Comparison of ENCODE assay signal across 8 cellular contexts in the genomic region with DNA sequence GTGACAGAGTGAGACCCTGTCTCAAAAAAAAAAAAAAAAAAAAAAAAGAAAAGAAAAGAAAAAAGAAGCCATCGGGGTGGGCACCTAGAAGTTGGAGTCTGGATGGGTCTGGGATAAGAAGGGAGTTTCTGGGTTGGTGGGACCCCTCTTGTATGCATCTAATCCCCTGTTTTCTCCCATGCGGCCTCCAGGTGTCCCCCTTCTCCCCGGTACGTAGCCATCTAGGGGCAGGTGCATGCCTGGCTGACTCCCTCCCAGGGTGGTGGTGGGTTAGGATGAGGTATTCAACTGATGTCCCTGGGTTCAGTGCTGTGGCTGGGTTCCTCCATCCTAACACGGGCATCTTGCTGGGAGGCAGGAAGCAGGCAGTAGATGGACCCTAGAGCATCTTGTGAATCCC. TPM values are rescaled to one million over a fixed set of nuclear protein-coding genes. Genes with fewer than 3 reads are reported as not detected.
DNase-seq lines count a peak whose midpoint lies in the region; ATAC-seq, FAIRE-seq and TF ChIP-seq lines count a peak whose summit lies in the region.

No MANE protein-coding gene starts in this region.

- peak in 4 of 7 experiments; percentile 62 to 70 (median 69) for DNase-seq in CD8-positive, alpha-beta T cell
- DNase-seq in HFFc6 = no peak
- DNase-seq in endothelial cell of umbilical vein (ENCODE audit: low read depth, low spot score) = no peak
- DNase-seq in SIG-M5 (lab: John Stamatoyannopoulos, UW) = no peak

- H3F3A ChIP-seq in SU-DHL-6 (ENCODE audit: insufficient read depth) = peaks cover 11% of the 10 kb centered on the region; the same call in 1 of the 2 replicates

- H3K9me2 ChIP-seq in SU-DHL-6 (replicated peaks; ENCODE audit: insufficient read depth, low read length) = no peaks in the 10 kb centered on the region

- peaks cover 78% of the 10 kb centered on the region for H3K36me3 Mint-ChIP-seq in CD8-positive, alpha-beta T cell
- H3K36me3 Mint-ChIP-seq in HFFc6 (ENCODE audit: low read depth) = no peaks in the 10 kb centered on the region
- H3K36me3 Mint-ChIP-seq in stimulated activated naive CD8-positive, alpha-beta T cell treated with anti-CD3 and anti-CD28 coated beads, Interleukin-15, Interleukin-2, amounts not matched to agents 100 ng/mL and 50 ng/mL, for 24 hours (ENCODE audit: low read depth) = peaks cover 67% of the 10 kb centered on the region

- no peak overlapping the region for H3K4me3 Mint-ChIP-seq in CD8-positive, alpha-beta T cell
- H3K4me3 Mint-ChIP-seq in HFFc6 = no peak overlapping the region
- peak overlapping the region; percentile 57 for H3K4me3 Mint-ChIP-seq in stimulated activated naive CD8-positive, alpha-beta T cell treated with anti-CD3 and anti-CD28 coated beads, Interleukin-15, Interleukin-2, amounts not matched to agents 100 ng/mL and 50 ng/mL, for 24 hours

- H3K27me3 ChIP-seq in CD8-positive, alpha-beta T cell (ENCODE audit: insufficient read depth, low read length) = no peaks in the 10 kb centered on the region
- H3K27me3 ChIP-seq in SU-DHL-6 (ENCODE audit: low read length) (no peaks in the 10 kb centered on the region), endothelial cell of umbilical vein (ENCODE audit: control insufficient read depth in 2 of 2, insufficient read depth in 2 of 2, low read length in 2 of 2) (no peaks in the 10 kb centered on the region)

- no peak for TF ChIP-seq POLR2A in endothelial cell of umbilical vein (IDR thresholded peaks at IDR 0.05; ENCODE audit: low read depth, low read length)

- no TSS peak for BruUV-seq in endothelial cell of umbilical vein (replicated peaks; lab: Mats Ljungman, UMichigan)

- H3K27me3 Mint-ChIP-seq in CD8-positive, alpha-beta T cell (ENCODE audit: low read depth) = no peaks in the 10 kb centered on the region
- peaks cover 10% of the 10 kb centered on the region for H3K27me3 Mint-ChIP-seq in HFFc6 (ENCODE audit: insufficient read depth)
- no peaks in the 10 kb centered on the region for H3K27me3 Mint-ChIP-seq in stimulated activated naive CD8-positive, alpha-beta T cell treated with anti-CD3 and anti-CD28 coated beads, Interleukin-15, Interleukin-2, amounts not matched to agents 100 ng/mL and 50 ng/mL, for 24 hours

- no peaks in the 10 kb centered on the region for H3K9me1 ChIP-seq in endothelial cell of umbilical vein (replicated peaks; ENCODE audit: control insufficient read depth, extremely low read depth, insufficient read depth, low read length)

- intact Hi-C loops in CD8-positive, alpha-beta T cell (cut with DNase I, micrococcal nuclease) = loop anchor here (1.0 to 2.0 kb wide), 6 partner anchors 8 to 151 kb away; no protein-coding TSS in a partner anchor
- intact Hi-C loops in endothelial cell of umbilical vein (cut with micrococcal nuclease) = loop anchor here (1.0 kb wide), 3 partner anchors 15 to 151 kb away; partner anchors contain the start of gene ACBD4

- no peaks in the 10 kb centered on the region for H3K9me3 Mint-ChIP-seq in CD8-positive, alpha-beta T cell
- H3K9me3 Mint-ChIP-seq in HFFc6 = no peaks in the 10 kb centered on the region
- H3K9me3 Mint-ChIP-seq in stimulated activated naive CD8-positive, alpha-beta T cell treated with anti-CD3 and anti-CD28 coated beads, Interleukin-15, Interleukin-2, amounts not matched to agents 100 ng/mL and 50 ng/mL, for 24 hours = no peaks in the 10 kb centered on the region

- peaks cover 61% of the 10 kb centered on the region for H3K4me1 Mint-ChIP-seq in CD8-positive, alpha-beta T cell (ENCODE audit: low read depth)
- H3K4me1 Mint-ChIP-seq in HFFc6 (ENCODE audit: low read depth) = peaks cover 14% of the 10 kb centered on the region; the same call in 1 of the 2 replicates
- H3K4me1 Mint-ChIP-seq in stimulated activated naive CD8-positive, alpha-beta T cell treated with anti-CD3 and anti-CD28 coated beads, Interleukin-15, Interleukin-2, amounts not matched to agents 100 ng/mL and 50 ng/mL, for 24 hours (ENCODE audit: low read depth) = peaks cover 82% of the 10 kb centered on the region

- H4K20me1 ChIP-seq in SU-DHL-6 (ENCODE audit: low read depth, low read length) (no peaks in the 10 kb centered on the region), endothelial cell of umbilical vein (replicated peaks; ENCODE audit: control insufficient read depth, extremely low read depth, insufficient read depth, low read length) (no peaks in the 10 kb centered on the region)

- no peak overlapping the region for H2AFZ ChIP-seq in SU-DHL-6 (ENCODE audit: low read depth, low read length, severe bottlenecking)
- no peak overlapping the region for H2AFZ ChIP-seq in endothelial cell of umbilical vein (ENCODE audit: low read depth, low read length)

- peak overlapping the region; percentile 66 for H3K27ac Mint-ChIP-seq in CD8-positive, alpha-beta T cell
- H3K27ac Mint-ChIP-seq in HFFc6 = no peak overlapping the region
- H3K27ac Mint-ChIP-seq in stimulated activated naive CD8-positive, alpha-beta T cell treated with anti-CD3 and anti-CD28 coated beads, Interleukin-15, Interleukin-2, amounts not matched to agents 100 ng/mL and 50 ng/mL, for 24 hours = peak overlapping the region; percentile 98

- TF ChIP-seq CTCF in CD8-positive, alpha-beta T cell (IDR thresholded peaks at IDR 0.05) = peak; percentile 48
- TF ChIP-seq CTCF in HFFc6 (IDR thresholded peaks at IDR 0.05) = peak; percentile 28; the same call in 1 of the 2 replicates
- peak; percentile 42 for TF ChIP-seq CTCF in SU-DHL-6 (IDR thresholded peaks at IDR 0.05; ENCODE audit: insufficient read depth, low read length, poor library complexity, severe bottlenecking)
- peak; percentile 6 to 28 for TF ChIP-seq CTCF in endothelial cell of umbilical vein (IDR thresholded peaks at IDR 0.05; ENCODE audit: extremely low read depth in 1 of 2, insufficient read depth in 1 of 2, low read depth in 1 of 2, low read length in 2 of 2)

- POLR2A ChIA-PET in CD8-positive, alpha-beta T cell (lab: Charles Lee) = interaction anchor here (1.2 to 7.3 kb wide), 4 partner anchors 8 to 86 kb away, joined by 4 to 47 read pairs (median 14); partner anchors contain the start of gene FMNL1
- POLR2A ChIA-PET in endothelial cell of umbilical vein (lab: Charles Lee) = no interaction called here

- dilution Hi-C loops in endothelial cell of umbilical vein (cut with MboI; ENCODE audit: extremely low pct_ligation_motif_present, low sequenced_read_pairs) = no loop called here

- no peak for FAIRE-seq in endothelial cell of umbilical vein (lab: Jason Lieb, UNC)

- H3K27ac ChIP-seq in CD8-positive, alpha-beta T cell (ENCODE audit: low read depth, low read length) = no peak overlapping the region
- H3K27ac ChIP-seq in SU-DHL-6 (ENCODE audit: low read depth, low read length) = peak overlapping the region; percentile 30
- no peak overlapping the region for H3K27ac ChIP-seq in endothelial cell of umbilical vein (ENCODE audit: insufficient read depth, low read depth, low read length)

- H3K4me3 ChIP-seq in CD8-positive, alpha-beta T cell (ENCODE audit: low read depth, low read length) = no peak overlapping the region
- H3K4me3 ChIP-seq in SU-DHL-6 (ENCODE audit: insufficient read depth, low read length, poor library complexity, severe bottlenecking) (no peak overlapping the region), endothelial cell of umbilical vein (replicated peaks in 1 of 3; ENCODE audit: insufficient read depth in 1 of 3, low read depth in 1 of 3, low read length in 3 of 3) (no peak overlapping the region)

- H3K79me2 ChIP-seq in SU-DHL-6 (ENCODE audit: insufficient read depth, low read length) (peaks cover 26% of the 10 kb centered on the region), endothelial cell of umbilical vein (ENCODE audit: control insufficient read depth, insufficient read depth, low read length) (no peaks in the 10 kb centered on the region)

- peak; percentile 73 for ATAC-seq in CD8-positive, alpha-beta T cell
- ATAC-seq in HG03342 (IDR thresholded peaks at IDR 0.05; ENCODE audit: unreplicated experiment) = no peak
- ATAC-seq in GM19351 (IDR thresholded peaks at IDR 0.05; ENCODE audit: unreplicated experiment) = no peak

- peaks cover 39% of the 10 kb centered on the region for H3K36me3 ChIP-seq in CD8-positive, alpha-beta T cell (ENCODE audit: insufficient read depth, low read length)
- H3K36me3 ChIP-seq in SU-DHL-6 (ENCODE audit: low read length) (0 out of 2 replicates have a peak, but pooled peaks cover 4% of the 10 kb centered on the region), endothelial cell of umbilical vein (ENCODE audit: control insufficient read depth in 2 of 2, extremely low read depth in 1 of 2, insufficient read depth in 2 of 2, low read length in 2 of 2) (no peaks in the 10 kb centered on the region)

- peaks cover 55% of the 10 kb centered on the region for H3K4me1 ChIP-seq in CD8-positive, alpha-beta T cell (ENCODE audit: insufficient read depth, low read length)
- H3K4me1 ChIP-seq in endothelial cell of umbilical vein (ENCODE audit: control insufficient read depth, extremely low read depth, insufficient read depth, low read length) = no peaks in the 10 kb centered on the region

- H3K4me2 ChIP-seq in SU-DHL-6 (ENCODE audit: low read depth, low read length, poor library complexity, severe bottlenecking) (no peak overlapping the region), endothelial cell of umbilical vein (ENCODE audit: insufficient read depth, low read length) (no peak overlapping the region)

- CTCF ChIA-PET in CD8-positive, alpha-beta T cell (lab: Charles Lee) = interaction anchor here (0.8 to 36.1 kb wide), 17 partner anchors 9 to 159 kb away, joined by 3 to 1097 read pairs (median 6); partner anchors contain the start of genes FMNL1 and MAP3K14
- CTCF ChIA-PET in endothelial cell of umbilical vein (lab: Charles Lee) = interaction anchor here (1.0 to 3.5 kb wide), 14 partner anchors 9 to 618 kb away, joined by 3 to 73 read pairs (median 10); partner anchors contain the start of gene ACBD4

- H3K9ac ChIP-seq in SU-DHL-6 (ENCODE audit: low read length) (no peak overlapping the region), endothelial cell of umbilical vein (replicated peaks; ENCODE audit: extremely low read depth, insufficient read depth, low read length) (no peak overlapping the region)

- H3K9me3 ChIP-seq in CD8-positive, alpha-beta T cell (ENCODE audit: low read length) = no peaks in the 10 kb centered on the region
- H3K9me3 ChIP-seq in SU-DHL-6 (ENCODE audit: insufficient read depth, low read length) = no peaks in the 10 kb centered on the region
- H3K9me3 ChIP-seq in endothelial cell of umbilical vein (replicated peaks; ENCODE audit: control insufficient read depth, insufficient read depth, low read length) = no peaks in the 10 kb centered on the region

RNA-seq across cellular contexts. Expression of gene FMNL1, which starts 13.0 kb away (rescaled TPM):
- total RNA-seq in CD8-positive, alpha-beta T cell = 100 to 1,000 TPM; 527 to 558 TPM
- 1 to 10 TPM; 1.6 to 8.0 (median 6.0) TPM for total RNA-seq in HFFc6 (2021; fragmentation: NEBNext Ultra II Directional; extraction: Animal tissue kit (Norgen Biotek cat#: 25700))
- 1.6 and 1.7 TPM in 2 replicates for total RNA-seq in endothelial cell of umbilical vein
- 0.30 and 0.95 TPM in 2 replicates for polyA plus RNA-seq in endothelial cell of umbilical vein
- 0.53 and 0.79 TPM in 2 replicates for polyA plus RNA-seq in endothelial cell of umbilical vein (2011; cell fraction: cytosol; rRNA removed)
- polyA plus RNA-seq in endothelial cell of umbilical vein (2011; cell fraction: nucleus; rRNA removed) = 3.0 TPM in 2 replicates
- 1.4 and 4.0 TPM in 2 replicates for polyA plus RNA-seq in endothelial cell of umbilical vein (2012)
- polyA minus RNA-seq in endothelial cell of umbilical vein = 1.1 TPM in 2 replicates
- 11.8 TPM for polyA minus RNA-seq in endothelial cell of umbilical vein (2011; cell fraction: cytosol; rRNA and poly(A)+ RNA removed)
- polyA minus RNA-seq in endothelial cell of umbilical vein (2011; cell fraction: nucleus; rRNA and poly(A)+ RNA removed) = 1.0 and 1.3 TPM in 2 replicates

RNA-seq across cellular contexts. Expression of gene SPATA32, which starts 27.3 kb away (rescaled TPM):
- total RNA-seq in CD8-positive, alpha-beta T cell = under 1 TPM in 1 of 2 experiments, not detected in 1; 0.22 TPM
- total RNA-seq in HFFc6 (2021; fragmentation: NEBNext Ultra II Directional; extraction: Animal tissue kit (Norgen Biotek cat#: 25700)) = under 1 TPM in 1 of 6 experiments, not detected in 5; 0.11 TPM
- not detected in 2 replicates for total RNA-seq in endothelial cell of umbilical vein
- polyA plus RNA-seq in endothelial cell of umbilical vein = not detected in 2 replicates
- polyA plus RNA-seq in endothelial cell of umbilical vein (2011; cell fraction: cytosol; rRNA removed) = not detected in 2 replicates
- polyA plus RNA-seq in endothelial cell of umbilical vein (2011; cell fraction: nucleus; rRNA removed) = not detected in 2 replicates
- polyA plus RNA-seq in endothelial cell of umbilical vein (2012) = not detected in 2 replicates
- polyA minus RNA-seq in endothelial cell of umbilical vein = not detected in 2 replicates
- not detected for polyA minus RNA-seq in endothelial cell of umbilical vein (2011; cell fraction: cytosol; rRNA and poly(A)+ RNA removed)
- not detected in 2 replicates for polyA minus RNA-seq in endothelial cell of umbilical vein (2011; cell fraction: nucleus; rRNA and poly(A)+ RNA removed)

Comparison
In these comparisons a context has a peak if more than half of its experiments do, and no peak if none do; other contexts are left out.
1. DNase-seq: peak in CD8-positive, alpha-beta T cell (4 of 7); none in HFFc6 (single experiment), endothelial cell of umbilical vein (single experiment) and SIG-M5 (single experiment).
2. RNA of gene FMNL1, which starts 13.0 kb away (total RNA-seq): 527 to 558 TPM in CD8-positive, alpha-beta T cell; 1.6 to 8.0 TPM in HFFc6 and 1.6 to 1.7 TPM in endothelial cell of umbilical vein; every median in the first group is over 10 times any median in the second.
3. Peak in every context shown above with its lines, with median percentiles within 50 percentile points of each other: CTCF ChIP-seq.